7 cellular contexts compared by ENCODE assay signal in genomic region chr1:26694597-26695416, GRCh38. TPM values are rescaled to one million over a fixed set of nuclear protein-coding genes. Genes with fewer than 3 reads are reported as not detected.
A peak's percentile ranks its signal among the peaks of the same experiment; 100 is the strongest.
DNase-seq lines count a peak whose midpoint lies in the region; ATAC-seq and TF ChIP-seq lines count a peak whose summit lies in the region.

No MANE protein-coding gene starts in this region.

- intact Hi-C loops in HCT116 (cut with micrococcal nuclease) (loop anchor here (1.0 to 10.0 kb wide), 2 partner anchors 94 to 170 kb away; partner anchors contain the start of gene SFN), sigmoid colon (cut with DNase I) (loop anchor here (10.0 kb wide), 1 partner anchor 170 kb away; the partner anchor contains the start of gene SFN)

- H3K9me3 ChIP-seq in HCT116 (ENCODE audit: control insufficient read depth in 1 of 2, insufficient read depth in 1 of 2, low read depth in 1 of 2, low read length in 2 of 2) (no peaks in the 10 kb centered on the region), SJSA1 (replicated peaks) (no peaks in the 10 kb centered on the region), fibroblast of lung (ENCODE audit: control insufficient read depth, insufficient read depth, low read depth, low read length) (no peaks in the 10 kb centered on the region), sigmoid colon (no peaks in the 10 kb centered on the region)

- TF ChIP-seq CTCF in HCT116 (IDR thresholded peaks at IDR 0.05 in 2 of 3, conservative IDR thresholded peaks at IDR 0.05 in 1 of 3; ENCODE audit: borderline replicate concordance in 1 of 3, insufficient read depth in 1 of 3, low read depth in 2 of 3, low read length in 2 of 3), result no peak
- no peak for TF ChIP-seq CTCF in fibroblast of lung (conservative IDR thresholded peaks at IDR 0.05 in 1 of 2, IDR thresholded peaks at IDR 0.05 in 1 of 2; ENCODE audit: low read depth in 1 of 2, low read length in 2 of 2)
- TF ChIP-seq CTCF in sigmoid colon (IDR thresholded peaks at IDR 0.05), result no peak

- no peak overlapping the region for H2AFZ ChIP-seq in HCT116 (ENCODE audit: low read depth, low read length, poor library complexity, severe bottlenecking)
- peak overlapping the region; percentile 31 for H2AFZ ChIP-seq in fibroblast of lung (ENCODE audit: low read length)

- TF ChIP-seq RAD21 in HCT116 (IDR thresholded peaks at IDR 0.05; ENCODE audit: low read depth), result no peak

- H3K27me3 ChIP-seq in HCT116 (ENCODE audit: insufficient read depth, low read length) (no peaks in the 10 kb centered on the region), SJSA1 (replicated peaks) (no peaks in the 10 kb centered on the region), fibroblast of lung (ENCODE audit: control insufficient read depth, insufficient read depth, low read length) (no peaks in the 10 kb centered on the region), sigmoid colon (no peaks in the 10 kb centered on the region)

- H4K20me1 ChIP-seq in HCT116 (ENCODE audit: insufficient read depth) (peaks cover 4% of the 10 kb centered on the region; the same call in 1 of the 2 replicates), fibroblast of lung (ENCODE audit: control insufficient read depth, extremely low read depth, insufficient read depth, low read length) (peaks cover 9% of the 10 kb centered on the region)

- 9 to 10% methylated on average over 19 of the region's 19 CpGs for WGBS in sigmoid colon, 2 donors

- POLR2A ChIA-PET in HCT116 (lab: Charles Lee), result no interaction called here

- DNase-seq in HCT116 (ENCODE audit: low read depth, low spot score), result no peak
- peak in 1 of 2 experiments; percentile 31 for DNase-seq in SJSA1 (ENCODE audit: low read depth in 1 of 2, low spot score in 2 of 2)
- DNase-seq in fibroblast of lung (ENCODE audit: low read depth in 2 of 2), result no peak
- no peak for DNase-seq in sigmoid colon
- no peak for DNase-seq in activated effector memory CD4-positive, alpha-beta T cell treated with Interleukin-2 at 50 U/mL for 16 hours
- DNase-seq in foreskin melanocyte, result no peak
- no peak for DNase-seq in mesenteric fat pad (ENCODE audit: low spot score)

- H3K4me3 ChIP-seq in HCT116 (replicated peaks in 1 of 2; ENCODE audit: low read depth in 1 of 2, low read length in 2 of 2) (peak overlapping the region; percentile 60 to 64), SJSA1 (peak overlapping the region; percentile 87), fibroblast of lung (replicated peaks in 1 of 4; ENCODE audit: control extremely low read depth in 1 of 4, insufficient read depth in 1 of 4, low read depth in 3 of 4, low read length in 4 of 4) (peak overlapping the region; percentile 44 to 73 (median 62)), sigmoid colon (peak overlapping the region; percentile 89 to 98 (median 96))

- H3K79me2 ChIP-seq in HCT116 (ENCODE audit: insufficient read depth, low read length) (peaks cover 45% of the 10 kb centered on the region), fibroblast of lung (ENCODE audit: control insufficient read depth, insufficient read depth, low read length) (peaks cover 38% of the 10 kb centered on the region)

- TF ChIP-seq EP300 in sigmoid colon (IDR thresholded peaks at IDR 0.05), result no peak

- no peak for ATAC-seq in HCT116

- no peaks in the 10 kb centered on the region for H3K36me3 ChIP-seq in HCT116 (ENCODE audit: control insufficient read depth in 1 of 2, insufficient read depth in 2 of 2, low read length in 2 of 2)
- H3K36me3 ChIP-seq in SJSA1, result peaks cover 24% of the 10 kb centered on the region
- H3K36me3 ChIP-seq in fibroblast of lung (ENCODE audit: control insufficient read depth, insufficient read depth, low read length), result no peaks in the 10 kb centered on the region
- H3K36me3 ChIP-seq in sigmoid colon, result no peaks in the 10 kb centered on the region

- TSS peak; percentile 68 for BruUV-seq in HCT116 (replicated peaks; lab: Mats Ljungman, UMichigan)

- H3K27ac ChIP-seq in HCT116 (ENCODE audit: low read depth, low read length), result peak overlapping the region; percentile 94
- peak overlapping the region; percentile 88 for H3K27ac ChIP-seq in SJSA1
- H3K27ac ChIP-seq in fibroblast of lung (ENCODE audit: insufficient read depth, low read length), result peak overlapping the region; percentile 87
- H3K27ac ChIP-seq in sigmoid colon, result peak overlapping the region; percentile 96 to 99 (median 99)

- RAD21 ChIA-PET in HCT116 (lab: Charles Lee; ENCODE audit: low non-redundant PET in 1 of 2, low total read pairs in 2 of 2, uncharacterized antibody in 2 of 2, unreplicated experiment in 2 of 2), result interaction anchor here in 1 of 2 experiments (1.2 kb wide), 1 partner anchor 17 kb away, joined by 4 read pairs; no protein-coding TSS in a partner anchor

- H3K4me2 ChIP-seq in HCT116 (ENCODE audit: low read length) (peak overlapping the region; percentile 87), fibroblast of lung (ENCODE audit: extremely low read depth, insufficient read depth, low read length) (peak overlapping the region; percentile 87)

- CTCF ChIA-PET in HCT116 (lab: Charles Lee), result interaction anchor here (4.3 kb wide), 1 partner anchor 18 kb away, joined by 33 read pairs; no protein-coding TSS in a partner anchor

- peak overlapping the region; percentile 79 for H3K9ac ChIP-seq in HCT116 (ENCODE audit: low read length)
- peak overlapping the region; percentile 62 for H3K9ac ChIP-seq in fibroblast of lung (ENCODE audit: insufficient read depth, low read length)

- TF ChIP-seq POLR2A in HCT116 (IDR thresholded peaks at IDR 0.05; ENCODE audit: borderline replicate concordance, extremely low read depth, insufficient read depth, insufficient read length) (no peak), sigmoid colon (IDR thresholded peaks at IDR 0.05) (no peak)

- no peaks in the 10 kb centered on the region for H3K9me2 ChIP-seq in HCT116 (ENCODE audit: insufficient read depth)

- peaks cover 26 to 74% of the 10 kb centered on the region in 2 experiments for H3K4me1 ChIP-seq in HCT116 (ENCODE audit: control insufficient read depth in 1 of 2, insufficient read depth in 2 of 2, low read length in 2 of 2)
- peaks cover 44% of the 10 kb centered on the region for H3K4me1 ChIP-seq in SJSA1 (replicated peaks)
- H3K4me1 ChIP-seq in fibroblast of lung (ENCODE audit: control insufficient read depth, extremely low read depth, insufficient read depth, low read length), result peaks cover 23% of the 10 kb centered on the region
- peaks cover 11 to 60% (median 46%) of the 10 kb centered on the region in 4 donors for H3K4me1 ChIP-seq in sigmoid colon

TF ChIP-seq in HCT116, 20 proteins besides CTCF, POLR2A, EP300 and RAD21 (continues in another document):
- no peak for TF ChIP-seq CBX3 (IDR thresholded peaks at IDR 0.05; ENCODE audit: low read depth)
- TF ChIP-seq ATF3 (IDR thresholded peaks at IDR 0.05), result no peak
- no peak for TF ChIP-seq EZH2phosphoT487 (IDR thresholded peaks at IDR 0.05; ENCODE audit: borderline replicate concordance)
- no peak for TF ChIP-seq REST (IDR thresholded peaks at IDR 0.05; ENCODE audit: low read depth)
- TF ChIP-seq YY1 (IDR thresholded peaks at IDR 0.05; ENCODE audit: extremely low read depth, insufficient replicate concordance, low read depth, low read length), result no peak
- TF ChIP-seq EZH2 (IDR thresholded peaks at IDR 0.05), result no peak

RNA-seq across cellular contexts. Expression of gene ARID1A, which starts 1.0 kb away (rescaled TPM):
- 62.8 TPM for total RNA-seq in HCT116 (2021; ENCODE audit: unreplicated experiment)
- polyA plus RNA-seq in HCT116 (2012), result 55.1 and 56.3 TPM in 2 replicates
- total RNA-seq in SJSA1 (2014; rRNA removed; shearing (Covaris generic)), result 22.2 and 23.4 TPM in 2 replicates
- 10.3 and 16.0 TPM in 2 replicates for total RNA-seq in fibroblast of lung
- polyA plus RNA-seq in fibroblast of lung, result 12.9 and 18.0 TPM in 2 replicates
- polyA plus RNA-seq in fibroblast of lung (2012), result 24.5 and 29.0 TPM in 2 replicates
- 97.0 and 130 TPM in 2 replicates for polyA minus RNA-seq in fibroblast of lung (ENCODE audit: low replicate concordance)
- 10 to 100 TPM; 20.7 to 47.1 (median 24.7) TPM for total RNA-seq in sigmoid colon
- polyA plus RNA-seq in sigmoid colon, result 10 to 100 TPM in 2 of 3 donors, 1 to 10 TPM in 1; 7.2 to 36.7 (median 11.1) TPM
- 64.2 TPM for total RNA-seq in mesenteric fat pad
